In genomic region chr17:4405038-4405669, GRCh38 we compare ENCODE assay signal across 1 cellular context.
TF ChIP-seq lines count a peak whose summit lies in the region.

No MANE protein-coding gene starts in this region.

TF ChIP-seq in HepG2, 621 proteins besides CTCF, POLR2A, EP300 and RAD21:
- TF ChIP-seq ZNF780A (CRISPR knock-in tag; IDR thresholded peaks at IDR 0.05), result no peak
- TF ChIP-seq ZMYM3 (CRISPR knock-in tag; IDR thresholded peaks at IDR 0.05), result 0 out of 2 replicates have a peak, but pooled peaks have one; percentile 21
- 0 out of 2 replicates have a peak, but pooled peaks have one; percentile 12 for TF ChIP-seq ZNF687 (CRISPR knock-in tag; IDR thresholded peaks at IDR 0.05)
- TF ChIP-seq ZSCAN25 (CRISPR knock-in tag; IDR thresholded peaks at IDR 0.05), result 0 out of 2 replicates have a peak, but pooled peaks have one; percentile 24
